ENCODE assay signal across 17 cellular contexts in genomic region chr7:51587600-51587999, GRCh38.
DNase-seq lines count a peak whose midpoint lies in the region; ATAC-seq and TF ChIP-seq lines count a peak whose summit lies in the region.
"Had no signal": no experiment of that assay in that cellular context is flagged by ENCODE, and none has a peak within 500 bp of the region (broad histone marks: within the 10 kb centered on the region; RNA-seq: fewer than 3 reads in every experiment).

No MANE protein-coding gene starts in this region.

- H3K4me2 ChIP-seq in GM23338 = no peak overlapping the region
- H3K4me2 ChIP-seq in PC-3 (ENCODE audit: low read length) = no peak overlapping the region

- TF ChIP-seq CTCF in GM23338 (conservative IDR thresholded peaks at IDR 0.05; ENCODE audit: low read depth in 2 of 2) (peak; percentile 21 to 42; a peak in 3 of 4 replicates), PC-3 (conservative IDR thresholded peaks at IDR 0.05; ENCODE audit: low read depth, low read length) (no peak)

- H3K9me2 ChIP-seq in GM23338 (ENCODE audit: insufficient read depth) = no peaks in the 10 kb centered on the region
- no peaks in the 10 kb centered on the region for H3K9me2 ChIP-seq in PC-3 (replicated peaks; ENCODE audit: low read length)

- CTCF ChIA-PET in PC-3 (lab: Charles Lee) = no interaction called here

- no peaks in the 10 kb centered on the region for H4K20me1 ChIP-seq in GM23338 (replicated peaks; ENCODE audit: insufficient read depth)
- H4K20me1 ChIP-seq in PC-3 (ENCODE audit: low read length) = no peaks in the 10 kb centered on the region

- peak; percentile 61 for DNase-seq in COLO668 (lab: John Stamatoyannopoulos, UW; ENCODE audit: unreplicated experiment)
- DNase-seq in GM23338 (ENCODE audit: low spot score) = peak; percentile 40
- peak; percentile 39 for DNase-seq in SW480 (ENCODE audit: low spot score)
- peak; percentile 30 for DNase-seq in iPS-NIHi11 (ENCODE audit: low spot score)
- no peak for DNase-seq in immature natural killer cell
- no peak for DNase-seq in PC-3
- no peak for DNase-seq in LoVo (ENCODE audit: low spot score)
- DNase-seq in caudate nucleus (lab: John Stamatoyannopoulos, UW) = no peak
- DNase-seq: CD4-positive, alpha-beta memory T cell; GF-D8; NCI-H1436; NCI-H2029 treated with DMSO at 0.1 percent for 48 hours; NCI-H2227 treated with DMSO at 0.1 percent for 48 hours; NCI-H526 treated with DMSO at 0.1 percent for 48 hours had no signal

- H3K4me1 Mint-ChIP-seq in GM23338 (peaks cover 13% of the 10 kb centered on the region), immature natural killer cell (no peaks in the 10 kb centered on the region)
- H3K4me1 Mint-ChIP-seq: B cell; CD4-positive, alpha-beta memory T cell had no signal

- H3K27me3 Mint-ChIP-seq in GM23338 (ENCODE audit: insufficient read depth, low read depth, poor library complexity) (no peaks in the 10 kb centered on the region), immature natural killer cell (ENCODE audit: low read depth in 3 of 3) (peaks cover 0 to 3% (median 2%) of the 10 kb centered on the region in 3 donors)
- H3K27me3 Mint-ChIP-seq: B cell had no signal

- H3K4me3 ChIP-seq in GM23338 (no peak overlapping the region), PC-3 (ENCODE audit: low read length) (no peak overlapping the region)
- H3K4me3 ChIP-seq: K562 had no signal

- no peaks in the 10 kb centered on the region for H3K36me3 Mint-ChIP-seq in GM23338 (ENCODE audit: low read depth)
- peaks cover 0 to 3% (median 0%) of the 10 kb centered on the region in 3 donors for H3K36me3 Mint-ChIP-seq in immature natural killer cell
- H3K36me3 Mint-ChIP-seq: CD4-positive, alpha-beta memory T cell had no signal

- intact Hi-C loops in PC-3 (cut with micrococcal nuclease) = no loop called here

- H3K9ac ChIP-seq in PC-3 (ENCODE audit: low read length) = no peak overlapping the region

- H3K4me3 Mint-ChIP-seq in GM23338 (no peak overlapping the region), immature natural killer cell (no peak overlapping the region)
- H3K4me3 Mint-ChIP-seq: B cell; CD4-positive, alpha-beta memory T cell had no signal

- no peak overlapping the region for H3K27ac ChIP-seq in GM23338 (ENCODE audit: low read depth)
- H3K27ac ChIP-seq in PC-3 (ENCODE audit: low read length) = no peak overlapping the region
- H3K27ac ChIP-seq in caudate nucleus (ENCODE audit: low read depth, low read length) = no peak overlapping the region

- BruUV-seq in PC-3 (replicated peaks; lab: Mats Ljungman, UMichigan) = no TSS peak

- H3K9me3 ChIP-seq in PC-3 (ENCODE audit: low read length) = no peaks in the 10 kb centered on the region

- no peaks in the 10 kb centered on the region for H3F3A ChIP-seq in GM23338 (replicated peaks; ENCODE audit: low read depth)
- no peaks in the 10 kb centered on the region for H3F3A ChIP-seq in PC-3 (ENCODE audit: low read length, unreplicated experiment)

- H3K4me1 ChIP-seq in GM23338 (ENCODE audit: insufficient read depth) (no peaks in the 10 kb centered on the region), PC-3 (ENCODE audit: insufficient read depth, low read length) (no peaks in the 10 kb centered on the region)

- no peaks in the 10 kb centered on the region for H3K36me3 ChIP-seq in GM23338 (ENCODE audit: insufficient read depth)
- H3K36me3 ChIP-seq in PC-3 (ENCODE audit: low read depth, low read length) = no peaks in the 10 kb centered on the region

- ATAC-seq in GM23338 = peak; percentile 78
- ATAC-seq in PC-3 = no peak
- ATAC-seq: K562, Panc1 had no signal

- POLR2A ChIA-PET in PC-3 (lab: Charles Lee; ENCODE audit: unreplicated experiment) = no interaction called here

- H3K9me3 Mint-ChIP-seq in GM23338 (no peaks in the 10 kb centered on the region; the same call in 2 of the 3 replicates), immature natural killer cell (peaks cover 3 to 25% (median 7%) of the 10 kb centered on the region in 6 donors)

- H3K79me2 ChIP-seq in GM23338 (replicated peaks; ENCODE audit: insufficient read depth) = no peaks in the 10 kb centered on the region
- no peaks in the 10 kb centered on the region for H3K79me2 ChIP-seq in PC-3 (ENCODE audit: low read length)

- H2AFZ ChIP-seq in GM23338 (0 out of 2 replicates have a peak overlapping the region, but pooled peaks have one; percentile 23), PC-3 (ENCODE audit: low read length) (no peak overlapping the region)

- H3K27ac Mint-ChIP-seq in GM23338 (no peak overlapping the region; the same call in 1 of the 2 replicates), immature natural killer cell (no peak overlapping the region)
- H3K27ac Mint-ChIP-seq: B cell had no signal

- no peaks in the 10 kb centered on the region for H3K27me3 ChIP-seq in GM23338 (ENCODE audit: insufficient read depth)
- H3K27me3 ChIP-seq in PC-3 (ENCODE audit: low read length) = no peaks in the 10 kb centered on the region

TF ChIP-seq in GM23338, 12 proteins besides CTCF, POLR2A, EP300 and RAD21:
- TF ChIP-seq CREB1 (CRISPR knock-in tag; IDR thresholded peaks at IDR 0.05; ENCODE audit: low read depth) = no peak

Comparison
In these comparisons a context has a peak if more than half of its experiments do, and no peak if none do; other contexts are left out.
1. DNase-seq: peak in COLO668 (single experiment), GM23338 (single experiment), SW480 (single experiment) and iPS-NIHi11 (single experiment); none in immature natural killer cell (0 of 3), PC-3 (single experiment), LoVo (single experiment) and caudate nucleus (0 of 61).